ENCODE assay signal across 21 cellular contexts in the genomic region with DNA sequence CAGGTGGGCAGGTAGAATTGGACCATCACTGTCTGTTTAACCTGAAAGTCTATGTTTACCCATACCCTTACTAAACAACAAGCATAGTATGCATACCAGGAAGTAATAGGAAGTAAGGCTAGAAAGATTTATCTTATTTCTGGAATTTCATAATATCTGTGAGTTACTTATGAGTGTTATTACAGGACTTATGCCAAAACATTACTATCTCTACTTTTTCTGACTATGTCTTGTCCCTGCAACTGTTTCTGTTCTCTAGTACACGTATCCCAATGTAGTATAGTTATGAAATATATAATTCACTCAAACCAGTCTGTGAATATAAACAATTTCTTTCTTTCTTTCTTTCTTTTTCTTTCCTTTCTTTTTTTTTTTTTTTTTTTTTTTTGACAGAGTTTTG.
DNase-seq lines count a peak whose midpoint lies in the region; ATAC-seq and TF ChIP-seq lines count a peak whose summit lies in the region.
"Had no signal": no experiment of that assay in that cellular context is flagged by ENCODE, and none has a peak within 500 bp of the region (broad histone marks: within the 10 kb centered on the region; RNA-seq: fewer than 3 reads in every experiment).

No MANE protein-coding gene starts in this region.

- H3K4me3 ChIP-seq in RWPE2 (ENCODE audit: severe bottlenecking): no peak overlapping the region
- H3K4me3 ChIP-seq in epithelial cell of esophagus (ENCODE audit: low read length): no peak overlapping the region
- H3K4me3 ChIP-seq in tibial artery: no peak overlapping the region
- H3K4me3 ChIP-seq: SJCRH30 had no signal

- no peaks in the 10 kb centered on the region for H3K4me1 ChIP-seq in RWPE2 (ENCODE audit: insufficient read depth, poor library complexity, severe bottlenecking)
- no peaks in the 10 kb centered on the region for H3K4me1 ChIP-seq in tibial artery
- H3K4me1 ChIP-seq: SJCRH30 had no signal

- intact Hi-C loops in tibial artery (cut with DNase I; ENCODE audit: low total_unique reads): no loop called here

- no peaks in the 10 kb centered on the region for H3K9me3 ChIP-seq in RWPE2 (ENCODE audit: severe bottlenecking)
- no peaks in the 10 kb centered on the region for H3K9me3 ChIP-seq in tibial artery
- H3K9me3 ChIP-seq: SJCRH30 had no signal

- TF ChIP-seq CTCF in RWPE2 (IDR thresholded peaks at IDR 0.05; ENCODE audit: poor library complexity, severe bottlenecking) (no peak), epithelial cell of esophagus (IDR thresholded peaks at IDR 0.05; ENCODE audit: insufficient read depth, low read depth, low read length, missing control alignments) (no peak), tibial artery (IDR thresholded peaks at IDR 0.05) (no peak)

- peak; percentile 75 for ATAC-seq in RWPE2 (ENCODE audit: low read depth)
- ATAC-seq in HG02981 (IDR thresholded peaks at IDR 0.05; ENCODE audit: unreplicated experiment): no peak
- ATAC-seq: Right ventricle myocardium inferior, SK-N-SH treated with all-trans-retinoic acid at 6 μM for 48 hours had no signal

- H3K36me3 ChIP-seq in RWPE2 (ENCODE audit: low read depth): no peaks in the 10 kb centered on the region
- H3K36me3 ChIP-seq in tibial artery: no peaks in the 10 kb centered on the region
- H3K36me3 ChIP-seq: SJCRH30 had no signal

- H3K27me3 ChIP-seq in RWPE2 (ENCODE audit: insufficient read depth, poor library complexity, severe bottlenecking): no peaks in the 10 kb centered on the region
- no peaks in the 10 kb centered on the region for H3K27me3 ChIP-seq in tibial artery
- H3K27me3 ChIP-seq: SJCRH30 had no signal

- DNase-seq in A172 (ENCODE audit: low spot score) (peak; percentile 10), RWPE2 (ENCODE audit: low spot score) (no peak), epithelial cell of esophagus (ENCODE audit: low read depth) (peak; percentile 34), iris pigment epithelial cell (ENCODE audit: low read depth) (peak; percentile 26), D341Med (ENCODE audit: low spot score) (no peak), tibial artery (no peak), NCI-H510A treated with DMSO at 0.1 percent for 48 hours (lab: John Stamatoyannopoulos, UW) (no peak)
- DNase-seq: 8988T, H7, NCI-H1048, NCI-H1417, NCI-H1694, NCI-H2029 treated with DMSO at 0.1 percent for 48 hours, NCI-H2171 treated with DMSO at 0.1 percent for 48 hours, NCI-H524 treated with DMSO at 0.1 percent for 48 hours, NCI-H774, SJCRH30 had no signal

- H3K27ac ChIP-seq in RWPE2 (ENCODE audit: poor library complexity, severe bottlenecking) (no peak overlapping the region), tibial artery (no peak overlapping the region)
- H3K27ac ChIP-seq: KMS-11, SJCRH30 had no signal

Comparison
In these comparisons a context has a peak if more than half of its experiments do, and no peak if none do; other contexts are left out.
1. DNase-seq: peak in A172 (single experiment), epithelial cell of esophagus (single experiment) and iris pigment epithelial cell (single experiment); none in RWPE2 (single experiment), D341Med (single experiment), tibial artery (0 of 2) and NCI-H510A treated with DMSO at 0.1 percent for 48 hours (single experiment).